In the genomic region with DNA sequence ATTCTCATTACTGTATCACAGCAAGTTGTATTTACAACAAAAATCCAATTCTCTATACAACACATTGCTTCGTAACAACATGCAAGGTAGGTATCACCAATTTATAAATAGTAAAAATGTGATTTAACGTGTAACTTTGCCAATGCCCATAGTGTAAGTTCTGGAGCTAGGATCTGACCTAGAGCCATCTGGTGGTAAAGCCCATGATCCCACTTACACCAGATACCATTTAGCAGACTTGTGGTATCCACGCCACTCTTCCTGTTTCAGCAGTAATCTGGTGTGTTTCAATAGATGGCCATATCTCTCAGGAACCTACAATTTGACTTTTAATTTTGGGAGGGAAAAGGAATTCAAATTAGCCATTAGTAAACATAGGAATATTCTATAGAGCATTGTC, we compare ENCODE assay signal across 21 cellular contexts. TPM values are rescaled to one million over a fixed set of nuclear protein-coding genes. Genes with fewer than 3 reads are reported as not detected.
DNase-seq lines count a peak whose midpoint lies in the region; ATAC-seq and TF ChIP-seq lines count a peak whose summit lies in the region.
"Had no signal": no experiment of that assay in that cellular context is flagged by ENCODE, and none has a peak within 500 bp of the region (broad histone marks: within the 10 kb centered on the region; RNA-seq: fewer than 3 reads in every experiment).

No MANE protein-coding gene starts in this region.

- no peaks in the 10 kb centered on the region for H3K4me1 ChIP-seq in breast epithelium
- H3K4me1 ChIP-seq in neural progenitor cell, result no peaks in the 10 kb centered on the region
- H3K4me1 ChIP-seq: gastroesophageal sphincter, transverse colon had no signal

- no peak for TF ChIP-seq POLR2A in breast epithelium (IDR thresholded peaks at IDR 0.05)

- no peak overlapping the region for H3K27ac Mint-ChIP-seq in MCF 10A (ENCODE audit: low read depth, unreplicated experiment)
- H3K27ac Mint-ChIP-seq in neural progenitor cell, result no peak overlapping the region

- no peaks in the 10 kb centered on the region for H4K20me1 ChIP-seq in neural progenitor cell (ENCODE audit: low read depth)

- no peak overlapping the region for H3K4me2 ChIP-seq in neural progenitor cell

- H3K27ac ChIP-seq in breast epithelium (no peak overlapping the region), WERI-Rb-1 (no peak overlapping the region), neural progenitor cell (no peak overlapping the region)
- H3K27ac ChIP-seq: gastroesophageal sphincter, GM23248, RWPE1, transverse colon had no signal

- no peak overlapping the region for H3K9ac ChIP-seq in neural progenitor cell
- H3K9ac ChIP-seq: GM23248 had no signal

- H3K27me3 ChIP-seq in breast epithelium (no peaks in the 10 kb centered on the region), WERI-Rb-1 (ENCODE audit: insufficient read depth, low read depth, severe bottlenecking) (no peaks in the 10 kb centered on the region), neural progenitor cell (no peaks in the 10 kb centered on the region)
- H3K27me3 ChIP-seq: gastroesophageal sphincter, transverse colon had no signal

- H3K79me2 ChIP-seq in neural progenitor cell (ENCODE audit: low read depth), result no peaks in the 10 kb centered on the region

- BruUV-seq in MCF 10A (replicated peaks; lab: Mats Ljungman, UMichigan), result no TSS peak

- H3K9me3 Mint-ChIP-seq in MCF 10A (ENCODE audit: unreplicated experiment) (no peaks in the 10 kb centered on the region), neural progenitor cell (no peaks in the 10 kb centered on the region)
- H3K9me3 Mint-ChIP-seq: central memory CD8-positive, alpha-beta T cell had no signal

- POLR2A ChIA-PET in MCF 10A (lab: Yijun Ruan, JAX), result no interaction called here

- H3K36me3 Mint-ChIP-seq in MCF 10A (ENCODE audit: insufficient read depth, unreplicated experiment) (no peaks in the 10 kb centered on the region), neural progenitor cell (no peaks in the 10 kb centered on the region)

- DNase-seq in MCF 10A (ENCODE audit: unreplicated experiment) (peak; percentile 7), breast epithelium (ENCODE audit: low spot score in 2 of 2) (no peak), MV-4-11 (lab: John Stamatoyannopoulos, UW) (peak; percentile 26), WERI-Rb-1 (no peak), neural progenitor cell (ENCODE audit: low spot score) (no peak)
- no peak for DNase-seq in activated T-cell treated with anti-CD3 and anti-CD28 coated beads, Interleukin-2, amount 50 U/mL, for 1 hour
- no peak for DNase-seq in activated CD8-positive, alpha-beta memory T cell treated with anti-CD3 and anti-CD28 coated beads, Interleukin-2, amount 50 U/mL, for 4 hours
- DNase-seq: activated CD4-positive, alpha-beta T cell treated with anti-CD3 and anti-CD28 coated beads, Interleukin-2, amount 50 U/mL, for 48 hours; AML-193; GM23248; IMR-90; mucosa of descending colon; NCI-H510A treated with DMSO at 0.1 percent for 48 hours; occipital lobe; stimulated activated CD4-positive, alpha-beta T cell treated with anti-CD3 and anti-CD28 coated beads, Interleukin-4, amount 100 ng/mL, for 4 hours; T-helper 9 cell; transverse colon had no signal

- peak overlapping the region; percentile 24 for H2AFZ ChIP-seq in neural progenitor cell (replicated peaks)
- H2AFZ ChIP-seq: GM23248 had no signal

- no peaks in the 10 kb centered on the region for H3F3A ChIP-seq in neural progenitor cell (ENCODE audit: low read depth)

- H3K27me3 Mint-ChIP-seq in MCF 10A (ENCODE audit: insufficient read depth, unreplicated experiment) (no peaks in the 10 kb centered on the region), neural progenitor cell (ENCODE audit: insufficient read depth, low read depth) (no peaks in the 10 kb centered on the region)
- H3K27me3 Mint-ChIP-seq: central memory CD8-positive, alpha-beta T cell had no signal

- intact Hi-C loops in MCF 10A (cut with micrococcal nuclease) (no loop called here), breast epithelium (cut with DNase I; ENCODE audit: low total_unique reads) (no loop called here)

- no peaks in the 10 kb centered on the region for H3K36me3 ChIP-seq in breast epithelium
- no peaks in the 10 kb centered on the region for H3K36me3 ChIP-seq in WERI-Rb-1
- H3K36me3 ChIP-seq in neural progenitor cell, result no peaks in the 10 kb centered on the region
- H3K36me3 ChIP-seq: gastroesophageal sphincter, transverse colon had no signal

- CTCF ChIA-PET in MCF 10A (lab: Yijun Ruan, JAX), result interaction anchor here (0.6 kb wide), 1 partner anchor 247 kb away, joined by 3 read pairs; no protein-coding TSS in a partner anchor

- H3K4me3 Mint-ChIP-seq in MCF 10A (ENCODE audit: unreplicated experiment) (no peak overlapping the region), neural progenitor cell (no peak overlapping the region)
- H3K4me3 Mint-ChIP-seq: central memory CD8-positive, alpha-beta T cell had no signal

- H3K4me1 Mint-ChIP-seq in MCF 10A (ENCODE audit: insufficient read depth, unreplicated experiment) (no peaks in the 10 kb centered on the region), neural progenitor cell (no peaks in the 10 kb centered on the region)
- H3K4me1 Mint-ChIP-seq: central memory CD8-positive, alpha-beta T cell had no signal

- H3K4me3 ChIP-seq in breast epithelium, result no peak overlapping the region
- no peak overlapping the region for H3K4me3 ChIP-seq in WERI-Rb-1 (ENCODE audit: low read depth, low read length)
- no peak overlapping the region for H3K4me3 ChIP-seq in neural progenitor cell
- H3K4me3 ChIP-seq: gastroesophageal sphincter, GM23248, mucosa of descending colon, transverse colon had no signal

- TF ChIP-seq CTCF in MCF 10A (IDR thresholded peaks at IDR 0.05; ENCODE audit: unreplicated experiment) (no peak), breast epithelium (IDR thresholded peaks at IDR 0.05) (no peak), WERI-Rb-1 (IDR thresholded peaks at IDR 0.05; ENCODE audit: low read depth, low read length) (peak; percentile 38; the same call in 1 of the 2 replicates), neural progenitor cell (IDR thresholded peaks at IDR 0.05) (peak; percentile 13)

- no peak for ATAC-seq in HG02623 (IDR thresholded peaks at IDR 0.05; ENCODE audit: unreplicated experiment)
- ATAC-seq: gastroesophageal sphincter, mucosa of descending colon had no signal

- H3K9me3 ChIP-seq in breast epithelium, result no peaks in the 10 kb centered on the region
- H3K9me3 ChIP-seq in WERI-Rb-1 (ENCODE audit: severe bottlenecking), result no peaks in the 10 kb centered on the region
- H3K9me3 ChIP-seq in neural progenitor cell (ENCODE audit: low read depth), result no peaks in the 10 kb centered on the region
- H3K9me3 ChIP-seq: gastroesophageal sphincter, mucosa of descending colon, transverse colon had no signal

RNA-seq across cellular contexts. Expression of gene SETSIP, which starts 10.2 kb away (rescaled TPM):
- total RNA-seq in MCF 10A (2022) (not detected in 2 replicates), breast epithelium (not detected), neural progenitor cell (ENCODE audit: low replicate concordance) (not detected in 2 replicates)
- total RNA-seq: gastroesophageal sphincter, GM23248, IMR-90, mucosa of descending colon, transverse colon had no signal

RNA-seq across cellular contexts. Expression of gene BTBD8, which starts 15.1 kb away (rescaled TPM):
- total RNA-seq in MCF 10A (2022) (1.8 and 2.2 TPM in 2 replicates), breast epithelium (10 to 100 TPM in 1 of 3 donors, 1 to 10 TPM in 2; 7.2 to 12.6 (median 7.5) TPM), neural progenitor cell (ENCODE audit: low replicate concordance) (9.6 and 14.3 TPM in 2 replicates)

RNA-seq across cellular contexts. Expression of gene EPHX4, which starts 35.3 kb away (rescaled TPM):
- total RNA-seq in MCF 10A (2022) (1.4 and 1.7 TPM in 2 replicates), breast epithelium (1 to 10 TPM in 1 of 3 donors, under 1 TPM in 1, not detected in 1; 0.33 to 2.6 TPM), neural progenitor cell (ENCODE audit: low replicate concordance) (0.53 and 0.62 TPM in 2 replicates)
- total RNA-seq: GM23248 had no signal

Comparison
In these comparisons a context has a peak if more than half of its experiments do, and no peak if none do; other contexts are left out.
1. DNase-seq: peak in MCF 10A (single experiment) and MV-4-11 (single experiment); none in breast epithelium (0 of 2), WERI-Rb-1 (single experiment), neural progenitor cell (single experiment), activated T-cell treated with anti-CD3 and anti-CD28 coated beads, Interleukin-2, amount 50 U/mL, for 1 hour (single experiment) and activated CD8-positive, alpha-beta memory T cell treated with anti-CD3 and anti-CD28 coated beads, Interleukin-2, amount 50 U/mL, for 4 hours (single experiment).
2. CTCF ChIP-seq: peak in WERI-Rb-1 (single experiment) and neural progenitor cell (single experiment); none in MCF 10A (single experiment) and breast epithelium (0 of 3).